In the genomic region with DNA sequence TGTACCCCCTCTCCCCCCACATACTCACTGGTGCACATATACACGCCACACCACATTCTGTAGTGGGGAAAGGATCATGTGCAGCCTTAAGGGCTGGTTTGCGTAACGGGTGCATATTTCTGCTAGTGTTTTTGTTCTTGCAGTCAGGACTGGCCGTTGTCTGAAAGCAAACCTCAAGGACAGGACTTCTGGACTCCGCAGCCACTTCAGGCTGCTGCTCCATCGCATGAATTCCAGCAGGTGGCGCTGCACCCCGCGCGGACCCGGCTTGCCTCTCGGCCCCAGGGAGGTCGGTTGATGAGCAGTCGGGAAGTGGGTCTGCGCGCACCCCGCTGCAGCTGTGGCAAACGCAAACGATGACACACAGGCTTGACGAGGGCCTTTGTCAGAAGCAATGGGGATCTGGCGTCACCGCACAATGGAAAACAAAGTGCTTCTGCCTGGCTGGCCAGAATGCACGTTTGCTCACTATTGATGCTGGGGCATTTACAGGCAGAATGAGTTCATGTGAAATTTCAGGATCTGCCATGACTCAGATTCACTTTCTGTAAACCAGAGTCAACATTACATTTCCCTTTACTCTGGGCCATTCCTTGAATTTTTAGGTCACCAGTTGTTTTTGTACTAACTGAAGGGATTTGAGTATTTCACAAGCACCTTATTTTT, we compare ENCODE assay signal across 8 cellular contexts. TPM values are rescaled to one million over a fixed set of nuclear protein-coding genes. Genes with fewer than 3 reads are reported as not detected.
DNase-seq lines count a peak whose midpoint lies in the region; ATAC-seq and TF ChIP-seq lines count a peak whose summit lies in the region.

No MANE protein-coding gene starts in this region.

- H3K9me3 Mint-ChIP-seq in activated naive CD4-positive, alpha-beta T cell treated with anti-CD3 and anti-CD28 coated beads, Interleukin-2, amount 10 ng/mL, durations not matched to agents 7 days and 5 days = no peaks in the 10 kb centered on the region

- H2AFZ ChIP-seq in MM.1S (ENCODE audit: low read length) = peak overlapping the region; percentile 59

- DNase-seq in GM03348 (ENCODE audit: low spot score) (peak; percentile 91), MM.1S (peak; percentile 83), SK-N-DZ (ENCODE audit: low spot score) (peak; percentile 79), occipital lobe (lab: John Stamatoyannopoulos, UW) (peak; percentile 92), superior temporal gyrus (ENCODE audit: extremely low spot score) (peak; percentile 96)
- DNase-seq in activated naive CD4-positive, alpha-beta T cell treated with anti-CD3 and anti-CD28 coated beads, Interleukin-2, amount 10 ng/mL, durations not matched to agents 7 days and 5 days = peak; percentile 91

- no peaks in the 10 kb centered on the region for H3K79me2 ChIP-seq in MM.1S (ENCODE audit: low read length)

- TF ChIP-seq CTCF in HEK293 (tag by site-specific recombination; IDR thresholded peaks at IDR 0.05) = peak; percentile 98
- TF ChIP-seq CTCF in MM.1S (IDR thresholded peaks at IDR 0.05; ENCODE audit: low read length) = peak; percentile 98
- TF ChIP-seq CTCF in gastroesophageal sphincter (IDR thresholded peaks at IDR 0.05) = peak; percentile 97 to 100 (median 98)

- no peak for TF ChIP-seq POLR2A in gastroesophageal sphincter (IDR thresholded peaks at IDR 0.05)

- no peak overlapping the region for H3K9ac ChIP-seq in MM.1S (ENCODE audit: low read length)

- H3K4me1 Mint-ChIP-seq in activated naive CD4-positive, alpha-beta T cell treated with anti-CD3 and anti-CD28 coated beads, Interleukin-2, amount 10 ng/mL, durations not matched to agents 7 days and 5 days = peaks cover 53% of the 10 kb centered on the region

- peak overlapping the region; percentile 17 for H3K4me3 Mint-ChIP-seq in activated naive CD4-positive, alpha-beta T cell treated with anti-CD3 and anti-CD28 coated beads, Interleukin-2, amount 10 ng/mL, durations not matched to agents 7 days and 5 days

- POLR2A ChIA-PET in HEK293 (lab: Yijun Ruan, JAX) = no interaction called here

- H3F3A ChIP-seq in MM.1S (ENCODE audit: insufficient read depth, low read length) = no peaks in the 10 kb centered on the region

- H4K20me1 ChIP-seq in MM.1S (ENCODE audit: insufficient read depth, low read length) = no peaks in the 10 kb centered on the region

- H3K4me1 ChIP-seq in HEK293 (ENCODE audit: control insufficient read depth, insufficient read depth, low read length) (peaks cover 23% of the 10 kb centered on the region), MM.1S (ENCODE audit: low read length) (peaks cover 4% of the 10 kb centered on the region), gastroesophageal sphincter (peaks cover 5 to 55% (median 16%) of the 10 kb centered on the region in 3 donors)

- ATAC-seq in gastroesophageal sphincter = peak; percentile 81

- TF ChIP-seq EP300 in gastroesophageal sphincter (IDR thresholded peaks at IDR 0.05) = peak; percentile 14

- peak overlapping the region; percentile 81 for H3K4me2 ChIP-seq in MM.1S (ENCODE audit: low read depth, low read length)

- no peaks in the 10 kb centered on the region for H3K9me3 ChIP-seq in HEK293 (ENCODE audit: control insufficient read depth, insufficient read depth, low read depth, low read length)
- no peaks in the 10 kb centered on the region for H3K9me3 ChIP-seq in MM.1S (replicated peaks; ENCODE audit: insufficient read depth, low read length)
- no peaks in the 10 kb centered on the region for H3K9me3 ChIP-seq in gastroesophageal sphincter

- 0 out of 2 replicates have a peak overlapping the region, but pooled peaks have one; percentile 18 for H3K27ac ChIP-seq in HEK293 (ENCODE audit: extremely low read depth, low read depth, low read length)
- no peak overlapping the region for H3K27ac ChIP-seq in MM.1S (ENCODE audit: low read length)
- H3K27ac ChIP-seq in gastroesophageal sphincter = peak overlapping the region; percentile 83 to 95 (median 88)

- H3K4me3 ChIP-seq in HEK293 (ENCODE audit: low read depth, low read length) (no peak overlapping the region), MM.1S (ENCODE audit: low read length) (peak overlapping the region; percentile 47), gastroesophageal sphincter (peak overlapping the region; percentile 10 to 41)

- H3K27me3 ChIP-seq in MM.1S (replicated peaks; ENCODE audit: insufficient read depth, low read length) (no peaks in the 10 kb centered on the region), gastroesophageal sphincter (no peaks in the 10 kb centered on the region)

- WGBS in gastroesophageal sphincter (ENCODE audit: low coverage in 1 of 2), 2 donors = 0% methylated on average over 2 to 3 of the region's 23 CpGs

- H3K36me3 Mint-ChIP-seq in activated naive CD4-positive, alpha-beta T cell treated with anti-CD3 and anti-CD28 coated beads, Interleukin-2, amount 10 ng/mL, durations not matched to agents 7 days and 5 days = no peaks in the 10 kb centered on the region

- H3K27me3 Mint-ChIP-seq in activated naive CD4-positive, alpha-beta T cell treated with anti-CD3 and anti-CD28 coated beads, Interleukin-2, amount 10 ng/mL, durations not matched to agents 7 days and 5 days = peaks cover 8% of the 10 kb centered on the region

- CTCF ChIA-PET in HEK293 (lab: Yijun Ruan, JAX) = interaction anchor here (0.6 to 7.6 kb wide), 14 partner anchors 9 to 743 kb away, joined by 3 to 69 read pairs (median 3); no protein-coding TSS in a partner anchor
- CTCF ChIA-PET in activated naive CD4-positive, alpha-beta T cell treated with anti-CD3 and anti-CD28 coated beads, Interleukin-2, amount 10 ng/mL, durations not matched to agents 7 days and 5 days (lab: Charles Lee) = interaction anchor here (0.6 to 10.7 kb wide), 10 partner anchors 11 to 743 kb away, joined by 3 to 125 read pairs (median 4); no protein-coding TSS in a partner anchor

- H3K36me3 ChIP-seq in HEK293 (ENCODE audit: control insufficient read depth in 2 of 2, insufficient read depth in 1 of 2, low read length in 2 of 2) (no peaks in the 10 kb centered on the region), MM.1S (replicated peaks; ENCODE audit: insufficient read depth, low read length) (no peaks in the 10 kb centered on the region), gastroesophageal sphincter (no peaks in the 10 kb centered on the region)

- H3K27ac Mint-ChIP-seq in activated naive CD4-positive, alpha-beta T cell treated with anti-CD3 and anti-CD28 coated beads, Interleukin-2, amount 10 ng/mL, durations not matched to agents 7 days and 5 days = no peak overlapping the region

- H3K9me2 ChIP-seq in MM.1S (replicated peaks; ENCODE audit: insufficient read depth, low read length) = no peaks in the 10 kb centered on the region

TF ChIP-seq in HEK293, 187 proteins besides CTCF, POLR2A, EP300 and RAD21 (continues in another document):
- TF ChIP-seq, protein P1, sequence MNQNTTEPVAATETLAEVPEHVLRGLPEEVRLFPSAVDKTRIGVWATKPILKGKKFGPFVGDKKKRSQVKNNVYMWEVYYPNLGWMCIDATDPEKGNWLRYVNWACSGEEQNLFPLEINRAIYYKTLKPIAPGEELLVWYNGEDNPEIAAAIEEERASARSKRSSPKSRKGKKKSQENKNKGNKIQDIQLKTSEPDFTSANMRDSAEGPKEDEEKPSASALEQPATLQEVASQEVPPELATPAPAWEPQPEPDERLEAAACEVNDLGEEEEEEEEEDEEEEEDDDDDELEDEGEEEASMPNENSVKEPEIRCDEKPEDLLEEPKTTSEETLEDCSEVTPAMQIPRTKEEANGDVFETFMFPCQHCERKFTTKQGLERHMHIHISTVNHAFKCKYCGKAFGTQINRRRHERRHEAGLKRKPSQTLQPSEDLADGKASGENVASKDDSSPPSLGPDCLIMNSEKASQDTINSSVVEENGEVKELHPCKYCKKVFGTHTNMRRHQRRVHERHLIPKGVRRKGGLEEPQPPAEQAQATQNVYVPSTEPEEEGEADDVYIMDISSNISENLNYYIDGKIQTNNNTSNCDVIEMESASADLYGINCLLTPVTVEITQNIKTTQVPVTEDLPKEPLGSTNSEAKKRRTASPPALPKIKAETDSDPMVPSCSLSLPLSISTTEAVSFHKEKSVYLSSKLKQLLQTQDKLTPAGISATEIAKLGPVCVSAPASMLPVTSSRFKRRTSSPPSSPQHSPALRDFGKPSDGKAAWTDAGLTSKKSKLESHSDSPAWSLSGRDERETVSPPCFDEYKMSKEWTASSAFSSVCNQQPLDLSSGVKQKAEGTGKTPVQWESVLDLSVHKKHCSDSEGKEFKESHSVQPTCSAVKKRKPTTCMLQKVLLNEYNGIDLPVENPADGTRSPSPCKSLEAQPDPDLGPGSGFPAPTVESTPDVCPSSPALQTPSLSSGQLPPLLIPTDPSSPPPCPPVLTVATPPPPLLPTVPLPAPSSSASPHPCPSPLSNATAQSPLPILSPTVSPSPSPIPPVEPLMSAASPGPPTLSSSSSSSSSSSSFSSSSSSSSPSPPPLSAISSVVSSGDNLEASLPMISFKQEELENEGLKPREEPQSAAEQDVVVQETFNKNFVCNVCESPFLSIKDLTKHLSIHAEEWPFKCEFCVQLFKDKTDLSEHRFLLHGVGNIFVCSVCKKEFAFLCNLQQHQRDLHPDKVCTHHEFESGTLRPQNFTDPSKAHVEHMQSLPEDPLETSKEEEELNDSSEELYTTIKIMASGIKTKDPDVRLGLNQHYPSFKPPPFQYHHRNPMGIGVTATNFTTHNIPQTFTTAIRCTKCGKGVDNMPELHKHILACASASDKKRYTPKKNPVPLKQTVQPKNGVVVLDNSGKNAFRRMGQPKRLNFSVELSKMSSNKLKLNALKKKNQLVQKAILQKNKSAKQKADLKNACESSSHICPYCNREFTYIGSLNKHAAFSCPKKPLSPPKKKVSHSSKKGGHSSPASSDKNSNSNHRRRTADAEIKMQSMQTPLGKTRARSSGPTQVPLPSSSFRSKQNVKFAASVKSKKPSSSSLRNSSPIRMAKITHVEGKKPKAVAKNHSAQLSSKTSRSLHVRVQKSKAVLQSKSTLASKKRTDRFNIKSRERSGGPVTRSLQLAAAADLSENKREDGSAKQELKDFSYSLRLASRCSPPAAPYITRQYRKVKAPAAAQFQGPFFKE (tag by site-specific recombination; IDR thresholded peaks at IDR 0.05; ENCODE audit: borderline replicate concordance) = no peak
- no peak for TF ChIP-seq ZNF555 (tag by site-specific recombination; conservative IDR thresholded peaks at IDR 0.05)
- no peak for TF ChIP-seq ZNF416 (tag by site-specific recombination; IDR thresholded peaks at IDR 0.05)
- TF ChIP-seq ZNF701 (tag by site-specific recombination; IDR thresholded peaks at IDR 0.05) = no peak
- TF ChIP-seq ZNF610 (tag by site-specific recombination; IDR thresholded peaks at IDR 0.05; ENCODE audit: borderline replicate concordance) = no peak
- TF ChIP-seq ZNF747 (tag by site-specific recombination; IDR thresholded peaks at IDR 0.05) = no peak
- TF ChIP-seq ZNF266 (tag by site-specific recombination; IDR thresholded peaks at IDR 0.05; ENCODE audit: low read depth) = no peak
- TF ChIP-seq YY2 (tag by site-specific recombination; IDR thresholded peaks at IDR 0.05) = no peak
- TF ChIP-seq ZNF214 (tag by site-specific recombination; IDR thresholded peaks at IDR 0.05; ENCODE audit: borderline replicate concordance) = no peak

RNA-seq across cellular contexts. Expression of gene GLRX, which starts 36.3 kb away (rescaled TPM):
- 19.8 and 34.2 TPM in 2 replicates for polyA plus RNA-seq in SK-N-DZ (2014; cell fraction: cytosol; rRNA removed)
- polyA plus RNA-seq in SK-N-DZ (2014; cell fraction: nucleus; rRNA removed) = 9.8 and 20.5 TPM in 2 replicates
- total RNA-seq in gastroesophageal sphincter (10 to 100 TPM; 20.2 to 65.3 (median 41.3) TPM), occipital lobe (9.8 TPM)
